22 cellular contexts compared by ENCODE assay signal in the genomic region with DNA sequence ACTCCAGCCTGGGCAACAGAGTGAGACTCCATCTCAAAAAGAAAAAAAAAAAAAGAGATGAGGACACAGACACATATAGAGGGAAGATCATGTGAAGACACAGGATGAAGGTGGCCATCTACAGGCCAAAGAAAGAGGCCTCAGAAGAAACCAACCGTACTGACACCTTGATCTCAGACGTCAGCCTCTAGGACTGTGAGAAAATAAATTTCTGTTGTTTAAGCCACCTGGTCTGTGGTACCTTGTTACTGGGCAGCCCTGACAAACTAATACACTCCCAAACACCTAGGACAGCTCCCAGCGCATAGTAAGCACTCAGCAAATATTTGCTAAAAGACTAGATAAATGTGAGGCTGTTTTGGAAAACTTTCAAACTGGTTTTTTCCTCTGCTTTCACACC. TPM values are rescaled to one million over a fixed set of nuclear protein-coding genes. Genes with fewer than 3 reads are reported as not detected.
DNase-seq lines count a peak whose midpoint lies in the region; ATAC-seq, FAIRE-seq and TF ChIP-seq lines count a peak whose summit lies in the region.
"Had no signal": no experiment of that assay in that cellular context is flagged by ENCODE, and none has a peak within 500 bp of the region (broad histone marks: within the 10 kb centered on the region; RNA-seq: fewer than 3 reads in every experiment).

No MANE protein-coding gene starts in this region.

- peak in 1 of 2 experiments; percentile 25; a peak in 1 of 5 replicates for TF ChIP-seq RAD21 in A549 (conservative IDR thresholded peaks at IDR 0.05 in 1 of 2, IDR thresholded peaks at IDR 0.05 in 1 of 2)

- WGBS in A549 (ENCODE audit: missing lambda C conversion rate): 42% methylated on average over 3 of the region's 3 CpGs

- ATAC-seq in A549 (peak in 1 of 2 experiments; percentile 79; a peak in 4 of 6 replicates), HG02798 (IDR thresholded peaks at IDR 0.05; ENCODE audit: poor library complexity, unreplicated experiment) (no peak)
- ATAC-seq: activated T-cell treated with anti-CD3 and anti-CD28 coated beads, Interleukin-2, amount 50 U/mL, for 4 hours; sciatic nerve had no signal

- no peak for TF ChIP-seq CTCF in A549 (IDR thresholded peaks at IDR 0.05)
- TF ChIP-seq CTCF in HEK293 (tag by site-specific recombination; IDR thresholded peaks at IDR 0.05): no peak

- no peaks in the 10 kb centered on the region for H3K36me3 ChIP-seq in HEK293 (ENCODE audit: control insufficient read depth in 2 of 2, insufficient read depth in 1 of 2, low read length in 2 of 2)

- no peak for FAIRE-seq in A549 (lab: Jason Lieb, UNC)
- FAIRE-seq: D721Med had no signal

- peak in 1 of 2 experiments; percentile 21 for DNase-seq in A549 (ENCODE audit: low read depth in 1 of 2, low spot score in 1 of 2)
- peak; percentile 1 for DNase-seq in OCI-M1 (lab: John Stamatoyannopoulos, UW)
- peak; percentile 3 for DNase-seq in astrocyte of the hippocampus (ENCODE audit: low read depth, low spot score)
- no peak for DNase-seq in hepatic stellate cell (ENCODE audit: low spot score)
- no peak for DNase-seq in globus pallidus (ENCODE audit: low spot score)
- no peak for DNase-seq in cerebellum (ENCODE audit: low spot score)
- DNase-seq: activated naive CD4-positive, alpha-beta T cell; activated T-cell treated with anti-CD3 and anti-CD28 coated beads, Interleukin-2, amount 50 U/mL, for 4 hours; anterior cingulate cortex; C1 segment of cervical spinal cord; central memory CD4-positive, alpha-beta T cell; glutamatergic neuron; NCI-H1048; NCI-H187; NCI-H526; stimulated activated naive CD4-positive, alpha-beta T cell treated with Interleukin-2 at 50 U/mL for 16 hours; testis had no signal

- no peak for TF ChIP-seq POLR2A in A549 (IDR thresholded peaks at IDR 0.05; ENCODE audit: low read length)

- H3K27ac ChIP-seq in A549 (peak overlapping the region in 1 of 2 experiments; percentile 59; a peak in 3 of 6 replicates), HEK293 (ENCODE audit: extremely low read depth, low read depth, low read length) (no peak overlapping the region)
- H3K27ac ChIP-seq: KMS-11, testis had no signal

- no peak for TF ChIP-seq EP300 in A549 (IDR thresholded peaks at IDR 0.05)

- H3K4me1 ChIP-seq in A549: peaks cover 25% of the 10 kb centered on the region; the same call in 2 of the 3 replicates
- no peaks in the 10 kb centered on the region for H3K4me1 ChIP-seq in HEK293 (ENCODE audit: control insufficient read depth, insufficient read depth, low read length)
- H3K4me1 ChIP-seq: testis had no signal

- H3K4me3 ChIP-seq in A549 (no peak overlapping the region), HEK293 (ENCODE audit: low read depth, low read length) (no peak overlapping the region)
- H3K4me3 ChIP-seq: testis had no signal

- H3K4me2 ChIP-seq in A549: 0 out of 3 replicates have a peak overlapping the region, but pooled peaks have one; percentile 1
- H3K4me2 ChIP-seq: KMS-11 had no signal

- H3K9me3 ChIP-seq in A549 (no peaks in the 10 kb centered on the region), HEK293 (ENCODE audit: control insufficient read depth, insufficient read depth, low read depth, low read length) (no peaks in the 10 kb centered on the region)
- H3K9me3 ChIP-seq: testis had no signal

- POLR2A ChIA-PET in A549 (lab: Yijun Ruan, JAX) (interaction anchor here (0.6 kb wide), 1 partner anchor 107 kb away, joined by 3 read pairs; no protein-coding TSS in a partner anchor), HEK293 (lab: Yijun Ruan, JAX) (no interaction called here)

- CTCF ChIA-PET in A549 (lab: Yijun Ruan, JAX): interaction anchor here (0.5 to 1.4 kb wide), 2 partner anchors 8 to 14 kb away, joined by 3 to 4 read pairs; no protein-coding TSS in a partner anchor
- CTCF ChIA-PET in HEK293 (lab: Yijun Ruan, JAX): no interaction called here

TF ChIP-seq in A549, 52 proteins besides CTCF, POLR2A, EP300 and RAD21:
- no peak for TF ChIP-seq CHD2 (IDR thresholded peaks at IDR 0.05; ENCODE audit: low read length, partially characterized antibody)

TF ChIP-seq in HEK293, 187 proteins besides CTCF, POLR2A, EP300 and RAD21:
- TF ChIP-seq, protein P1, sequence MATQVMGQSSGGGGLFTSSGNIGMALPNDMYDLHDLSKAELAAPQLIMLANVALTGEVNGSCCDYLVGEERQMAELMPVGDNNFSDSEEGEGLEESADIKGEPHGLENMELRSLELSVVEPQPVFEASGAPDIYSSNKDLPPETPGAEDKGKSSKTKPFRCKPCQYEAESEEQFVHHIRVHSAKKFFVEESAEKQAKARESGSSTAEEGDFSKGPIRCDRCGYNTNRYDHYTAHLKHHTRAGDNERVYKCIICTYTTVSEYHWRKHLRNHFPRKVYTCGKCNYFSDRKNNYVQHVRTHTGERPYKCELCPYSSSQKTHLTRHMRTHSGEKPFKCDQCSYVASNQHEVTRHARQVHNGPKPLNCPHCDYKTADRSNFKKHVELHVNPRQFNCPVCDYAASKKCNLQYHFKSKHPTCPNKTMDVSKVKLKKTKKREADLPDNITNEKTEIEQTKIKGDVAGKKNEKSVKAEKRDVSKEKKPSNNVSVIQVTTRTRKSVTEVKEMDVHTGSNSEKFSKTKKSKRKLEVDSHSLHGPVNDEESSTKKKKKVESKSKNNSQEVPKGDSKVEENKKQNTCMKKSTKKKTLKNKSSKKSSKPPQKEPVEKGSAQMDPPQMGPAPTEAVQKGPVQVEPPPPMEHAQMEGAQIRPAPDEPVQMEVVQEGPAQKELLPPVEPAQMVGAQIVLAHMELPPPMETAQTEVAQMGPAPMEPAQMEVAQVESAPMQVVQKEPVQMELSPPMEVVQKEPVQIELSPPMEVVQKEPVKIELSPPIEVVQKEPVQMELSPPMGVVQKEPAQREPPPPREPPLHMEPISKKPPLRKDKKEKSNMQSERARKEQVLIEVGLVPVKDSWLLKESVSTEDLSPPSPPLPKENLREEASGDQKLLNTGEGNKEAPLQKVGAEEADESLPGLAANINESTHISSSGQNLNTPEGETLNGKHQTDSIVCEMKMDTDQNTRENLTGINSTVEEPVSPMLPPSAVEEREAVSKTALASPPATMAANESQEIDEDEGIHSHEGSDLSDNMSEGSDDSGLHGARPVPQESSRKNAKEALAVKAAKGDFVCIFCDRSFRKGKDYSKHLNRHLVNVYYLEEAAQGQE (tag by site-specific recombination; IDR thresholded peaks at IDR 0.05): peak; percentile 49; the same call in 1 of the 2 replicates
- TF ChIP-seq ZNF654 (tag by site-specific recombination; IDR thresholded peaks at IDR 0.05; ENCODE audit: low read depth): 0 out of 2 replicates have a peak, but pooled peaks have one; percentile 5
- no peak for TF ChIP-seq ZBTB17 (tag by site-specific recombination; IDR thresholded peaks at IDR 0.05)

RNA-seq across cellular contexts. Expression of a gene that starts 16.5 kb away (rescaled TPM):
- polyA plus RNA-seq in A549 (2011; rRNA removed) (19.9 and 30.6 TPM in 2 replicates), A549 (2017; fragmentation: RNase III; extraction: RNeasy Plus Mini Kit Qiagen cat#74134 plus additional on column Dnase treatment) (15.6 to 17.9 TPM (median 17.8 TPM) in 3 replicates)
- polyA plus RNA-seq in A549 (2012; cell fraction: cytosol; rRNA removed): 3.2 and 3.4 TPM in 2 replicates
- polyA plus RNA-seq in A549 (2012; cell fraction: nucleus; rRNA removed): 1.2 and 1.6 TPM in 2 replicates
- polyA minus RNA-seq in A549 (2011; rRNA and poly(A)+ RNA removed): 7.6 and 8.9 TPM in 2 replicates
- total RNA-seq in cerebellum: 11.9 TPM

RNA-seq across cellular contexts. Expression of a gene that starts 59.2 kb away (rescaled TPM):
- not detected in 2 replicates for polyA plus RNA-seq in A549 (2011; rRNA removed)
- polyA plus RNA-seq in A549 (2012; cell fraction: cytosol; rRNA removed): 0.04 and 0.07 TPM in 2 replicates
- 0.07 TPM in 1 of 2 replicates, not detected in the other for polyA plus RNA-seq in A549 (2012; cell fraction: nucleus; rRNA removed)
- 0.14 to 0.26 TPM (median 0.26 TPM) in 3 replicates for polyA plus RNA-seq in A549 (2017; fragmentation: RNase III; extraction: RNeasy Plus Mini Kit Qiagen cat#74134 plus additional on column Dnase treatment)
- not detected in 2 replicates for polyA minus RNA-seq in A549 (2011; rRNA and poly(A)+ RNA removed)
- 1.1 TPM for total RNA-seq in cerebellum

Comparison
In these comparisons a context has a peak if more than half of its experiments do, and no peak if none do; other contexts are left out.
1. DNase-seq: peak in OCI-M1 (single experiment) and astrocyte of the hippocampus (single experiment); none in hepatic stellate cell (single experiment), globus pallidus (single experiment) and cerebellum (single experiment).